ENCODE assay signal across 24 cellular contexts in the genomic region with DNA sequence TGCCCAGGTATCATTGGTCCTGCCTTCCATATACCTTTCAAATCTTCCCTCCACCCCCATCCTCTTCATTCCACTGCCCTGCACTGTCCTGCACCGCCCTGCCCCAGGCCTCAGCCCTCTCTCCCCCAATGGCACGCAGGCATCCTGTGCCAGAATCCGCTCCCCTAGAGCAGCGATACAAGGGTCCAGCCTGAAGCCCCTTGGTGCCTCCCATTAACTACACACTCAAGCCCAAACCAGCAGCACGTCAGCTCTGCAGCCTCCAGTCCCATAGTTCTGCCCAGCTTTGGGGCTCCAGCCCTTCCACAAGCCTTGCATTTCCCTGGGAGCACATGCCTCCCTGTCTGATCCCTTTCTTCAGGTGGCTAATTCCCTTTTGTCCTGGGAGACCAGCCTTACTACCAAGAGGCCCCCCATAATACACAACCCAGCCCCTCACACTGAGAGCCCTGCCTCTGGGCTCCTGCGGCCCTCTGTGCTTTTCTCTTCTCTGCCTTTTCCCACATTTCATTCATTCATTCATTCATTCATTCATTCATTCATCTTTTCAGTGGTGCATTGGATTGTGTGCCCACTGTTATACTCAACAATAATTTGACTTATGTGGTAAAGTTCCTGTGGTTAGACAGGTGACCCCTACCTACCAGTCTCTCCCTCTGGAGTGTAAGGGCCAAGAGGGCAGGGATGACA. TPM values are rescaled to one million over a fixed set of nuclear protein-coding genes. Genes with fewer than 3 reads are reported as not detected.
DNase-seq lines count a peak whose midpoint lies in the region; ATAC-seq, FAIRE-seq and TF ChIP-seq lines count a peak whose summit lies in the region.
"Had no signal": no experiment of that assay in that cellular context is flagged by ENCODE, and none has a peak within 500 bp of the region (broad histone marks: within the 10 kb centered on the region; RNA-seq: fewer than 3 reads in every experiment).

No MANE protein-coding gene starts in this region.

- H3K79me1 ChIP-seq in mesenchymal stem cell (replicated peaks; ENCODE audit: low read length, poor library complexity, severe bottlenecking) (peaks cover 5% of the 10 kb centered on the region), mesendoderm (ENCODE audit: low read length) (no peaks in the 10 kb centered on the region)

- H4K91ac ChIP-seq in mesenchymal stem cell (ENCODE audit: low read length), result no peak overlapping the region

- H2BK5ac ChIP-seq in mesenchymal stem cell (ENCODE audit: low read depth, low read length, poor library complexity, severe bottlenecking), result no peak overlapping the region
- no peak overlapping the region for H2BK5ac ChIP-seq in mesendoderm (ENCODE audit: low read length)

- FAIRE-seq in K562 (lab: Jason Lieb, UNC), result no peak
- FAIRE-seq: GM18507, H54 had no signal

- H4K8ac ChIP-seq in mesenchymal stem cell (ENCODE audit: low read length) (no peak overlapping the region), mesendoderm (ENCODE audit: low read depth, low read length) (no peak overlapping the region)

- no peak overlapping the region for H4K5ac ChIP-seq in mesendoderm (ENCODE audit: low read length)

- no peak overlapping the region for H3K18ac ChIP-seq in mesenchymal stem cell (ENCODE audit: low read depth in 1 of 2, low read length in 2 of 2)
- no peak overlapping the region for H3K18ac ChIP-seq in mesendoderm (ENCODE audit: low read length)

- H2BK12ac ChIP-seq in mesenchymal stem cell (ENCODE audit: low read length in 2 of 2), result no peak overlapping the region

- BruUV-seq in K562 (replicated peaks; lab: Mats Ljungman, UMichigan), result no TSS peak

- TF ChIP-seq POLR2A in heart left ventricle (IDR thresholded peaks at IDR 0.05) (no peak), K562 (conservative IDR thresholded peaks at IDR 0.05) (no peak)

- H3K23ac ChIP-seq in mesenchymal stem cell (ENCODE audit: low read length in 2 of 2) (no peak overlapping the region), mesendoderm (ENCODE audit: low read length) (no peak overlapping the region)

- H3K4me3 ChIP-seq in left ventricle myocardium inferior (no peak overlapping the region), heart left ventricle (no peak overlapping the region), K562 (no peak overlapping the region), mesenchymal stem cell (ENCODE audit: insufficient read depth in 1 of 2, low read depth in 1 of 2, low read length in 2 of 2) (no peak overlapping the region), coronary artery (no peak overlapping the region), mesendoderm (ENCODE audit: low read length) (no peak overlapping the region)
- H3K4me3 ChIP-seq: BLaER1 had no signal

- in situ Hi-C loops in K562 (cut with MboI), result no loop called here

- TF ChIP-seq RAD21 in K562 (CRISPR knock-in tag; conservative IDR thresholded peaks at IDR 0.05 in 1 of 2, IDR thresholded peaks at IDR 0.05 in 1 of 2), result no peak

- H2BK15ac ChIP-seq in mesenchymal stem cell (ENCODE audit: low read depth, poor library complexity, severe bottlenecking) (peak overlapping the region; percentile 68), mesendoderm (replicated peaks; ENCODE audit: low read depth) (no peak overlapping the region)

- no peak for ATAC-seq in heart left ventricle
- no peak for ATAC-seq in K562

- POLR2A ChIA-PET in K562 (lab: Yijun Ruan, JAX), result no interaction called here

- H3K56ac ChIP-seq in mesendoderm (ENCODE audit: low read length), result no peak overlapping the region

- H4K20me1 ChIP-seq in K562 (replicated peaks; ENCODE audit: control insufficient read depth, insufficient read depth, low read length), result no peaks in the 10 kb centered on the region

- intact Hi-C loops in left ventricle myocardium inferior (cut with micrococcal nuclease) (no loop called here), heart left ventricle (cut with DNase I) (loop anchor here in 2 of 10 donors (10.0 kb wide), 1 partner anchor 273 kb away; no protein-coding TSS in a partner anchor), K562 (cut with micrococcal nuclease) (no loop called here)

- H3K9ac ChIP-seq in K562 (ENCODE audit: insufficient read depth in 1 of 2, low read depth in 2 of 2, low read length in 2 of 2) (no peak overlapping the region), mesenchymal stem cell (ENCODE audit: low read length) (no peak overlapping the region), mesendoderm (ENCODE audit: low read length) (no peak overlapping the region)
- H3K9ac ChIP-seq: BLaER1, KMS-11 had no signal

- no peak for TF ChIP-seq EP300 in K562 (IDR thresholded peaks at IDR 0.05; ENCODE audit: low read length)

- H3K4me1 ChIP-seq in left ventricle myocardium inferior (peaks cover 20% of the 10 kb centered on the region), heart left ventricle (peaks cover 0 to 11% (median under 1%) of the 10 kb centered on the region in 12 donors), K562 (replicated peaks in 1 of 2; ENCODE audit: control insufficient read depth in 2 of 2, insufficient read depth in 2 of 2, low read length in 2 of 2) (no peaks in the 10 kb centered on the region), mesenchymal stem cell (ENCODE audit: control insufficient read depth, insufficient read depth, low read depth, low read length) (peaks cover 13% of the 10 kb centered on the region), mesendoderm (ENCODE audit: control insufficient read depth, low read depth, low read length) (no peaks in the 10 kb centered on the region)

- no peaks in the 10 kb centered on the region for H3K9me3 ChIP-seq in left ventricle myocardium inferior (replicated peaks)
- no peaks in the 10 kb centered on the region for H3K9me3 ChIP-seq in heart left ventricle
- peaks cover 15% of the 10 kb centered on the region for H3K9me3 ChIP-seq in K562 (replicated peaks; ENCODE audit: control insufficient read depth, insufficient read depth, low read depth, low read length)
- H3K9me3 ChIP-seq in mesenchymal stem cell (ENCODE audit: control insufficient read depth, low read length), result no peaks in the 10 kb centered on the region
- H3K9me3 ChIP-seq: BLaER1 had no signal

- no peak overlapping the region for H3K4me2 ChIP-seq in K562 (ENCODE audit: insufficient read depth, low read length)
- no peak overlapping the region for H3K4me2 ChIP-seq in mesenchymal stem cell (ENCODE audit: low read length, poor library complexity, severe bottlenecking)
- no peak overlapping the region for H3K4me2 ChIP-seq in mesendoderm (ENCODE audit: low read length)
- H3K4me2 ChIP-seq: BLaER1, KMS-11 had no signal

- 94 to 99% (median 95%) methylated on average over 6 of the region's 6 CpGs for WGBS in heart left ventricle, 4 donors
- 0% methylated on average over 6 of the region's 6 CpGs for WGBS in K562 (ENCODE audit: insufficient coverage, low coverage, missing lambda C conversion rate)
- WGBS in mesenchymal stem cell, result 88% methylated on average over 6 of the region's 6 CpGs
- no CpG with 5 or more reads among the region's 6 CpGs for WGBS in mesendoderm (ENCODE audit: extremely low coverage, insufficient coverage, low lambda C conversion rate)

- H3K27ac ChIP-seq in left ventricle myocardium inferior (replicated peaks) (peak overlapping the region; percentile 35), heart left ventricle (no peak overlapping the region), K562 (ENCODE audit: extremely low read depth, low read depth, low read length) (no peak overlapping the region), mesenchymal stem cell (ENCODE audit: low read length, poor library complexity, severe bottlenecking) (no peak overlapping the region), coronary artery (no peak overlapping the region), mesendoderm (ENCODE audit: low read depth, low read length) (no peak overlapping the region)
- H3K27ac ChIP-seq: BLaER1, KMS-11 had no signal

- no peak for TF ChIP-seq CTCF in left ventricle myocardium inferior (IDR thresholded peaks at IDR 0.05; ENCODE audit: borderline replicate concordance)
- no peak for TF ChIP-seq CTCF in heart left ventricle (IDR thresholded peaks at IDR 0.05)
- no peak for TF ChIP-seq CTCF in K562 (IDR thresholded peaks at IDR 0.05 in 2 of 3, conservative IDR thresholded peaks at IDR 0.05 in 1 of 3; ENCODE audit: insufficient read depth in 2 of 3, low read depth in 1 of 3, low read length in 3 of 3)
- TF ChIP-seq CTCF in coronary artery (IDR thresholded peaks at IDR 0.05), result no peak

- no peak overlapping the region for H2AFZ ChIP-seq in K562 (ENCODE audit: low read depth, low read length)
- H2AFZ ChIP-seq in mesenchymal stem cell (ENCODE audit: low read depth, low read length), result no peak overlapping the region

- H2AK5ac ChIP-seq in mesenchymal stem cell (ENCODE audit: low read length, severe bottlenecking) (peak overlapping the region; percentile 4), mesendoderm (ENCODE audit: low read length) (no peak overlapping the region)

- H2BK120ac ChIP-seq in mesenchymal stem cell (ENCODE audit: low read depth, low read length) (no peak overlapping the region), mesendoderm (ENCODE audit: low read depth, low read length) (no peak overlapping the region)

- H3K79me2 ChIP-seq in K562 (ENCODE audit: control insufficient read depth, insufficient read depth, low read length) (no peaks in the 10 kb centered on the region), mesendoderm (ENCODE audit: control insufficient read depth, insufficient read depth, low read length) (no peaks in the 10 kb centered on the region)

- H3K4ac ChIP-seq in mesenchymal stem cell (ENCODE audit: low read depth in 1 of 2, low read length in 2 of 2) (no peak overlapping the region), mesendoderm (ENCODE audit: low read depth, low read length) (no peak overlapping the region)

- H3K36me3 ChIP-seq in left ventricle myocardium inferior, result no peaks in the 10 kb centered on the region
- H3K36me3 ChIP-seq in heart left ventricle, result no peaks in the 10 kb centered on the region
- H3K36me3 ChIP-seq in K562 (ENCODE audit: control insufficient read depth, insufficient read depth, low read length), result no peaks in the 10 kb centered on the region
- no peaks in the 10 kb centered on the region for H3K36me3 ChIP-seq in mesenchymal stem cell (ENCODE audit: control insufficient read depth in 1 of 2, insufficient read depth in 2 of 2, low read depth in 1 of 2, low read length in 2 of 2)
- H3K36me3 ChIP-seq in mesendoderm (ENCODE audit: control insufficient read depth, insufficient read depth, low read length), result no peaks in the 10 kb centered on the region
- H3K36me3 ChIP-seq: BLaER1 had no signal

- H3K27me3 ChIP-seq in left ventricle myocardium inferior (ENCODE audit: low read depth), result no peaks in the 10 kb centered on the region
- H3K27me3 ChIP-seq in heart left ventricle, result no peaks in the 10 kb centered on the region
- H3K27me3 ChIP-seq in K562 (ENCODE audit: control insufficient read depth in 2 of 2, insufficient read depth in 2 of 2, low read length in 2 of 2), result peaks cover 0 to 5% of the 10 kb centered on the region in 2 experiments; a peak in 3 of 5 replicates
- H3K27me3 ChIP-seq in mesenchymal stem cell (ENCODE audit: control insufficient read depth in 1 of 2, insufficient read depth in 1 of 2, low read length in 2 of 2), result peaks cover 0 to 5% of the 10 kb centered on the region in 2 experiments
- no peaks in the 10 kb centered on the region for H3K27me3 ChIP-seq in mesendoderm (ENCODE audit: insufficient read depth, low read length, poor library complexity)

- H3K9me1 ChIP-seq in K562 (ENCODE audit: control insufficient read depth, insufficient read depth, low read length), result no peaks in the 10 kb centered on the region

- no peak overlapping the region for H3K14ac ChIP-seq in mesenchymal stem cell (ENCODE audit: low read length in 2 of 2)

- DNase-seq in left ventricle myocardium inferior (no peak), heart left ventricle (no peak), K562 (ENCODE audit: extremely low read depth in 1 of 4, low spot score in 3 of 4) (no peak), mesenchymal stem cell (no peak), coronary artery (ENCODE audit: low spot score) (no peak), mesendoderm (no peak)
- DNase-seq in activated naive CD4-positive, alpha-beta T cell treated with Interleukin-2 at 50 U/mL for 16 hours, result no peak
- DNase-seq: CD4-positive, CD25-positive, alpha-beta regulatory T cell; DMS153; DND-41; NCI-H1048; NCI-H1417; NCI-H1694; NCI-H2081; NCI-H2227 treated with DMSO at 0.1 percent for 48 hours; NCI-H526 treated with DMSO at 0.1 percent for 48 hours; SHP77 treated with DMSO at 0.1 percent for 48 hours had no signal

- CTCF ChIA-PET in K562 (lab: Yijun Ruan, JAX; ENCODE audit: low intra/inter-chr PET ratio), result no interaction called here

RNA-seq across cellular contexts. Expression of a gene that starts 26.8 kb away (rescaled TPM):
- not detected for total RNA-seq in left ventricle myocardium inferior
- total RNA-seq in heart left ventricle, result under 1 TPM in 3 of 9 donors, not detected in 6; 0.09 to 0.61 (median 0.12) TPM
- under 1 TPM; 0.08 TPM for polyA plus RNA-seq in heart left ventricle
- not detected in 2 replicates for total RNA-seq in K562 (2011; cell fraction: chromatin; rRNA removed; ENCODE audit: low replicate concordance)
- total RNA-seq in K562 (2011; cell fraction: nucleolus; rRNA removed), result not detected in 2 replicates
- not detected in 2 replicates for total RNA-seq in K562 (2011; cell fraction: nucleoplasm; rRNA removed)
- not detected in 2 replicates for total RNA-seq in K562 (2014; rRNA removed)
- total RNA-seq in K562 (2014; rRNA removed; fragmentation: Illumina TruSeq; extraction: Trizol), result not detected in 2 replicates
- not detected in 2 replicates for total RNA-seq in K562 (2015; rRNA removed; fragmentation: Illumina TruSeq; extraction: Trizol)
- total RNA-seq in K562 (2021), result not detected in 2 replicates
- polyA plus RNA-seq in K562 (2011; rRNA removed), result not detected in 2 replicates
- polyA plus RNA-seq in K562 (2011; cell fraction: cytosol; rRNA removed), result not detected in 2 replicates
- polyA plus RNA-seq in K562 (2011; cell fraction: nucleus; rRNA removed), result not detected in 2 replicates
- not detected in 2 replicates for polyA plus RNA-seq in K562 (2012)
- not detected in 2 replicates for polyA plus RNA-seq in K562 (2014; fragmentation: Illumina TruSeq; extraction: Trizol)
- not detected for polyA plus RNA-seq in K562 (2014; fragmentation: Nextera tagmentation; extraction: Ambion mirVana)
- polyA plus RNA-seq in K562 (2014; rRNA removed), result not detected in 2 replicates
- polyA minus RNA-seq in K562 (2011; rRNA and poly(A)+ RNA removed), result not detected in 2 replicates
- polyA minus RNA-seq in K562 (2011; cell fraction: cytosol; rRNA and poly(A)+ RNA removed), result not detected in 2 replicates
- not detected in 2 replicates for polyA minus RNA-seq in K562 (2011; cell fraction: nucleus; rRNA and poly(A)+ RNA removed)
- 0.01 TPM for polyA plus RNA-seq in mesenchymal stem cell (2013, experiment 1 of 2)
- not detected for polyA plus RNA-seq in mesenchymal stem cell (2013, experiment 2 of 2)
- 0.13 TPM for polyA plus RNA-seq in mesendoderm (2013, experiment 1 of 2)
- polyA plus RNA-seq in mesendoderm (2013, experiment 2 of 2), result 0.06 TPM
- total RNA-seq: A172; CD4-positive, CD25-positive, alpha-beta regulatory T cell; NCI-H460 had no signal
- polyA plus RNA-seq: AG04450 had no signal

RNA-seq across cellular contexts. Expression of a gene that starts 34.1 kb away (rescaled TPM):
- total RNA-seq in left ventricle myocardium inferior, result 17.0 TPM
- 10 to 100 TPM; 18.4 to 71.2 (median 23.6) TPM for total RNA-seq in heart left ventricle
- polyA plus RNA-seq in heart left ventricle, result 10 to 100 TPM; 16.8 to 72.9 TPM
- total RNA-seq in K562 (2011; cell fraction: chromatin; rRNA removed; ENCODE audit: low replicate concordance), result 0.19 and 1.1 TPM in 2 replicates
- total RNA-seq in K562 (2011; cell fraction: nucleolus; rRNA removed), result 1.1 and 4.2 TPM in 2 replicates
- 0.51 and 1.1 TPM in 2 replicates for total RNA-seq in K562 (2011; cell fraction: nucleoplasm; rRNA removed)
- 0.05 and 0.20 TPM in 2 replicates for total RNA-seq in K562 (2014; rRNA removed)
- total RNA-seq in K562 (2014; rRNA removed; fragmentation: Illumina TruSeq; extraction: Trizol), result 0.10 and 0.33 TPM in 2 replicates
- total RNA-seq in K562 (2015; rRNA removed; fragmentation: Illumina TruSeq; extraction: Trizol), result 0.11 and 0.14 TPM in 2 replicates
- total RNA-seq in K562 (2021), result 0.75 and 1.3 TPM in 2 replicates
- polyA plus RNA-seq in K562 (2011; rRNA removed), result 0.15 and 0.16 TPM in 2 replicates
- 0.13 and 0.30 TPM in 2 replicates for polyA plus RNA-seq in K562 (2011; cell fraction: cytosol; rRNA removed)
- 0.86 and 1.1 TPM in 2 replicates for polyA plus RNA-seq in K562 (2011; cell fraction: nucleus; rRNA removed)
- 0.35 and 1.4 TPM in 2 replicates for polyA plus RNA-seq in K562 (2012)
- 0.13 and 0.24 TPM in 2 replicates for polyA plus RNA-seq in K562 (2014; fragmentation: Illumina TruSeq; extraction: Trizol)
- polyA plus RNA-seq in K562 (2014; fragmentation: Nextera tagmentation; extraction: Ambion mirVana), result not detected
- 0.03 TPM in 2 replicates for polyA plus RNA-seq in K562 (2014; rRNA removed)
- 1.1 TPM in 1 of 2 replicates, not detected in the other for polyA minus RNA-seq in K562 (2011; rRNA and poly(A)+ RNA removed)
- polyA minus RNA-seq in K562 (2011; cell fraction: cytosol; rRNA and poly(A)+ RNA removed), result 0.19 and 2.6 TPM in 2 replicates
- 0.56 and 0.67 TPM in 2 replicates for polyA minus RNA-seq in K562 (2011; cell fraction: nucleus; rRNA and poly(A)+ RNA removed)
- 136 TPM for polyA plus RNA-seq in mesenchymal stem cell (2013, experiment 1 of 2)
- polyA plus RNA-seq in mesenchymal stem cell (2013, experiment 2 of 2), result 138 TPM
- 13.0 TPM for polyA plus RNA-seq in mesendoderm (2013, experiment 1 of 2)
- polyA plus RNA-seq in mesendoderm (2013, experiment 2 of 2), result 13.2 TPM

RNA-seq across cellular contexts. Expression of a gene that starts 52.8 kb away (rescaled TPM):
- total RNA-seq in left ventricle myocardium inferior (not detected), heart left ventricle (under 1 TPM in 1 of 9 donors, not detected in 8; 0.19 TPM), K562 (2014; rRNA removed) (0.32 and 0.41 TPM in 2 replicates), K562 (2014; rRNA removed; fragmentation: Illumina TruSeq; extraction: Trizol) (0.25 and 0.32 TPM in 2 replicates), K562 (2015; rRNA removed; fragmentation: Illumina TruSeq; extraction: Trizol) (0.58 and 0.83 TPM in 2 replicates), K562 (2021) (1.7 TPM in 2 replicates)
- polyA plus RNA-seq in heart left ventricle (under 1 TPM in 1 of 2 donors, not detected in 1; 0.03 TPM), K562 (2011; rRNA removed) (1.6 and 2.2 TPM in 2 replicates), K562 (2014; fragmentation: Illumina TruSeq; extraction: Trizol) (0.96 and 1.1 TPM in 2 replicates), K562 (2014; fragmentation: Nextera tagmentation; extraction: Ambion mirVana) (under 1 TPM; 0.15 to 0.39 TPM), K562 (2014; rRNA removed) (0.58 and 1.2 TPM in 2 replicates)
- 2.6 and 9.0 TPM in 2 replicates for total RNA-seq in K562 (2011; cell fraction: chromatin; rRNA removed; ENCODE audit: low replicate concordance)
- total RNA-seq in K562 (2011; cell fraction: nucleolus; rRNA removed), result 5.0 and 6.3 TPM in 2 replicates
- total RNA-seq in K562 (2011; cell fraction: nucleoplasm; rRNA removed), result 3.4 and 4.4 TPM in 2 replicates
- polyA plus RNA-seq in K562 (2011; cell fraction: cytosol; rRNA removed), result 0.84 and 2.2 TPM in 2 replicates
- polyA plus RNA-seq in K562 (2011; cell fraction: nucleus; rRNA removed), result 5.6 and 15.3 TPM in 2 replicates
- polyA plus RNA-seq in K562 (2012), result 1.6 and 4.2 TPM in 2 replicates
- 0.72 and 1.4 TPM in 2 replicates for polyA minus RNA-seq in K562 (2011; rRNA and poly(A)+ RNA removed)
- 0.82 and 1.2 TPM in 2 replicates for polyA minus RNA-seq in K562 (2011; cell fraction: cytosol; rRNA and poly(A)+ RNA removed)
- 0.67 and 3.2 TPM in 2 replicates for polyA minus RNA-seq in K562 (2011; cell fraction: nucleus; rRNA and poly(A)+ RNA removed)
- polyA plus RNA-seq in mesenchymal stem cell (2013, experiment 1 of 2), result 0.14 TPM
- 0.03 TPM for polyA plus RNA-seq in mesenchymal stem cell (2013, experiment 2 of 2)
- 0.55 TPM for polyA plus RNA-seq in mesendoderm (2013, experiment 1 of 2)
- 0.31 TPM for polyA plus RNA-seq in mesendoderm (2013, experiment 2 of 2)
- total RNA-seq: CD4-positive, CD25-positive, alpha-beta regulatory T cell had no signal
- polyA plus RNA-seq: CD4-positive, CD25-positive, alpha-beta regulatory T cell had no signal
